In the genomic region with DNA sequence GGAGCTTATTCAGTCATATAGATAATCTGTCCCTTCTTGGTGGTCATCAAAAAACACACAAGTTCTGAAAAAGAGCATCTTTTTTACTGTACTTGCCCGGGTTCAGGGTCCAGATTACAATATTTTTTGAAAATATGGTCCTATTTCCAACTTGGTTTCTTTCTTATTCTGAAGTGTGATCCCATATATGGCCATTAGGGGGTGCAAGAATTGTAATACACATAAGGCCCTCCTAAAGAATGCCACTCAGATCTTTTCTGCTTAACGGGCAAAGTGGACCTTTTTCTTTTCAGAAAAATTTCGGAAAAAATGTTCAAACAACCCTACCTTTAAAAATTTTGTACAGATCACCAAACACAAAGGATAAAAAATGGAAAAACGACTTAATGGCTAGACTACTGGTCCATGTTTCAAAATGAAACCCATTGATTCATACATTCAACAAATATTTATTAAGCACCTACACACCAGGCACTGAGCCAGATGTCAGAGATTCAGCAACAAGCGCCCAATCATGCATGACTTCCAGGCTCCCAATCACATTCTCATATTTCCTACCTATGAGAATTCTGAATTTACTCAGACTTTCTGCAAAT, we compare ENCODE assay signal across 7 cellular contexts.
A peak's percentile ranks its signal among the peaks of the same experiment; 100 is the strongest.
DNase-seq lines count a peak whose midpoint lies in the region; FAIRE-seq and TF ChIP-seq lines count a peak whose summit lies in the region.

No MANE protein-coding gene starts in this region.

- H2AK5ac ChIP-seq in H9 (ENCODE audit: insufficient read length, low read length) = no peak overlapping the region

- FAIRE-seq in G401.6 (lab: Jason Lieb, UNC) = peak; percentile 83
- FAIRE-seq in HTR-8/SVneo (lab: Jason Lieb, UNC) = no peak

- no peak for DNase-seq in H9
- no peak for DNase-seq in Peyer's patch
- peak; percentile 26 to 75 for DNase-seq in foreskin fibroblast
- peak; percentile 20 for DNase-seq in smooth muscle cell of the brain vasculature (ENCODE audit: low read depth, low spot score)
- no peak for DNase-seq in T-helper 2 cell treated with Interferon-gamma antibody and Interleukin-4, amounts not matched to agents 5 μg/mL and 100 μg/mL, for 36 hours (ENCODE audit: low spot score)
- DNase-seq in HTR-8/SVneo (ENCODE audit: insufficient read length, low spot score) = no peak

- no peak overlapping the region for H4K91ac ChIP-seq in H9 (ENCODE audit: insufficient read length, low read depth, low read length)

- H3K4me3 ChIP-seq in Peyer's patch (no peak overlapping the region), foreskin fibroblast (ENCODE audit: low read depth in 1 of 2, low read length in 2 of 2) (no peak overlapping the region)

- H3K79me1 ChIP-seq in H9 (ENCODE audit: insufficient read depth, low read depth, low read length, poor library complexity, severe bottlenecking) = no peaks in the 10 kb centered on the region

- H3K56ac ChIP-seq in H9 (ENCODE audit: insufficient read length, low read depth, low read length) = no peak overlapping the region

- no peak overlapping the region for H2BK120ac ChIP-seq in H9 (ENCODE audit: low read depth, low read length, poor library complexity, severe bottlenecking)

- no peaks in the 10 kb centered on the region for H3K36me3 ChIP-seq in Peyer's patch

- H3K23me2 ChIP-seq in H9 (ENCODE audit: insufficient read length, low read depth, low read length, poor library complexity, severe bottlenecking) = no peaks in the 10 kb centered on the region

- no peak overlapping the region for H3K14ac ChIP-seq in H9 (ENCODE audit: insufficient read depth, low read length)

- H3K4me3 Mint-ChIP-seq in H9 = no peak overlapping the region
- H3K4me3 Mint-ChIP-seq in T-helper 2 cell treated with Interferon-gamma antibody and Interleukin-4, amounts not matched to agents 5 μg/mL and 100 μg/mL, for 36 hours = no peak overlapping the region

- H3K27ac Mint-ChIP-seq in H9 = no peak overlapping the region
- no peak overlapping the region for H3K27ac Mint-ChIP-seq in T-helper 2 cell treated with Interferon-gamma antibody and Interleukin-4, amounts not matched to agents 5 μg/mL and 100 μg/mL, for 36 hours

- no peaks in the 10 kb centered on the region; a peak in 1 of 7 replicates for H3K36me3 Mint-ChIP-seq in H9 (ENCODE audit: insufficient read depth in 1 of 3, low read depth in 3 of 3)
- H3K36me3 Mint-ChIP-seq in T-helper 2 cell treated with Interferon-gamma antibody and Interleukin-4, amounts not matched to agents 5 μg/mL and 100 μg/mL, for 36 hours (ENCODE audit: low read depth) = no peaks in the 10 kb centered on the region

- H2BK20ac ChIP-seq in H9 (ENCODE audit: low read depth, low read length, poor library complexity, severe bottlenecking) = no peak overlapping the region

- no peak overlapping the region for H3K18ac ChIP-seq in H9 (ENCODE audit: insufficient read length, low read depth, low read length)

- no peak overlapping the region for H4K5ac ChIP-seq in H9 (ENCODE audit: insufficient read length, low read depth, low read length)

- no peaks in the 10 kb centered on the region for H3K79me2 ChIP-seq in H9 (ENCODE audit: insufficient read depth, low read length)

- no peak overlapping the region for H2BK5ac ChIP-seq in H9 (ENCODE audit: insufficient read length, low read length)

- no peak overlapping the region for H2AFZ ChIP-seq in H9 (ENCODE audit: low read length)

- H4K20me1 ChIP-seq in H9 (ENCODE audit: control insufficient read depth, insufficient read depth, insufficient read length) = no peaks in the 10 kb centered on the region

- H3K9me3 ChIP-seq in H9 (ENCODE audit: control insufficient read depth, low read depth, low read length) = no peaks in the 10 kb centered on the region
- no peaks in the 10 kb centered on the region for H3K9me3 ChIP-seq in Peyer's patch

- no peak overlapping the region for H3K4ac ChIP-seq in H9 (ENCODE audit: low read depth, low read length)

- H3K27me3 Mint-ChIP-seq in H9 (ENCODE audit: low read depth) = no peaks in the 10 kb centered on the region; the same call in 1 of the 2 replicates
- peaks cover 4% of the 10 kb centered on the region for H3K27me3 Mint-ChIP-seq in T-helper 2 cell treated with Interferon-gamma antibody and Interleukin-4, amounts not matched to agents 5 μg/mL and 100 μg/mL, for 36 hours (ENCODE audit: low read depth)

- H3K9ac ChIP-seq in H9 (ENCODE audit: extremely low read depth, insufficient read length, low read length) = no peak overlapping the region

- H4K8ac ChIP-seq in H9 (replicated peaks; ENCODE audit: insufficient read length, low read depth, low read length) = no peak overlapping the region

- H3K27ac ChIP-seq in H9 (ENCODE audit: insufficient read length, low read depth, low read length) = no peak overlapping the region
- no peak overlapping the region for H3K27ac ChIP-seq in Peyer's patch

- TF ChIP-seq CTCF in H9 (conservative IDR thresholded peaks at IDR 0.05) = peak; percentile 74
- peak in 5 of 6 experiments; percentile 29 to 71 (median 64) for TF ChIP-seq CTCF in Peyer's patch (IDR thresholded peaks at IDR 0.05)
- peak; percentile 57 for TF ChIP-seq CTCF in foreskin fibroblast (IDR thresholded peaks at IDR 0.05; ENCODE audit: low read depth, low read length)

- H3K9me3 Mint-ChIP-seq in H9 = peaks cover 0 to 4% of the 10 kb centered on the region in 2 experiments; a peak in 4 of 5 replicates
- H3K9me3 Mint-ChIP-seq in T-helper 2 cell treated with Interferon-gamma antibody and Interleukin-4, amounts not matched to agents 5 μg/mL and 100 μg/mL, for 36 hours = no peaks in the 10 kb centered on the region

- H3T11ph ChIP-seq in H9 (ENCODE audit: low read length) = no peak overlapping the region

- no peak overlapping the region for H2BK15ac ChIP-seq in H9 (ENCODE audit: low read depth, low read length)

- H3K4me2 ChIP-seq in H9 (ENCODE audit: insufficient read depth, insufficient read length, low read length) = no peak overlapping the region

- TF ChIP-seq POLR2A in Peyer's patch (IDR thresholded peaks at IDR 0.05) = no peak

- H3K4me1 Mint-ChIP-seq in H9 = no peaks in the 10 kb centered on the region
- H3K4me1 Mint-ChIP-seq in T-helper 2 cell treated with Interferon-gamma antibody and Interleukin-4, amounts not matched to agents 5 μg/mL and 100 μg/mL, for 36 hours (ENCODE audit: low read depth) = no peaks in the 10 kb centered on the region

- WGBS in H9 (ENCODE audit: extremely low coverage, insufficient read length, low lambda C conversion rate) = no CpG with 5 or more reads among the region's 5 CpGs

- H3K23ac ChIP-seq in H9 (ENCODE audit: insufficient read length, low read depth, low read length) = no peak overlapping the region

- no peaks in the 10 kb centered on the region for H3K27me3 ChIP-seq in H9 (ENCODE audit: insufficient read depth, low read length)
- H3K27me3 ChIP-seq in Peyer's patch = no peaks in the 10 kb centered on the region

- no peak overlapping the region for H2BK12ac ChIP-seq in H9 (ENCODE audit: insufficient read length, low read depth, low read length)

- H3K4me1 ChIP-seq in H9 (ENCODE audit: insufficient read depth, low read length) (no peaks in the 10 kb centered on the region), Peyer's patch (no peaks in the 10 kb centered on the region)

Comparison
In these comparisons a context has a peak if more than half of its experiments do, and no peak if none do; other contexts are left out.
1. DNase-seq: peak in foreskin fibroblast (2 of 2) and smooth muscle cell of the brain vasculature (single experiment); none in H9 (single experiment), Peyer's patch (0 of 3), T-helper 2 cell treated with Interferon-gamma antibody and Interleukin-4, amounts not matched to agents 5 μg/mL and 100 μg/mL, for 36 hours (single experiment) and HTR-8/SVneo (single experiment).
2. Peak in every context shown above with its lines, with median percentiles within 50 percentile points of each other: CTCF ChIP-seq.